ENCODE assay signal across 8 cellular contexts in genomic region chr13:99658266-99658991, GRCh38.
DNase-seq lines count a peak whose midpoint lies in the region; ATAC-seq, FAIRE-seq and TF ChIP-seq lines count a peak whose summit lies in the region.

No MANE protein-coding gene starts in this region.

- H3K27me3 ChIP-seq in tibial artery, result no peaks in the 10 kb centered on the region

- H3K9me3 ChIP-seq in tibial artery, result no peaks in the 10 kb centered on the region

- intact Hi-C loops in head of caudate nucleus (cut with DNase I) (loop anchor here (5.0 to 10.0 kb wide), 4 partner anchors 426 to 1466 kb away; partner anchors contain the start of gene PCCA), tibial artery (cut with DNase I; ENCODE audit: low total_unique reads) (loop anchor here (5.0 to 10.0 kb wide), 3 partner anchors 41 to 576 kb away; no protein-coding TSS in a partner anchor)

- DNase-seq in NCI-H2029 treated with DMSO at 0.1 percent for 48 hours (lab: John Stamatoyannopoulos, UW) (peak; percentile 6), NCI-H2029 (lab: John Stamatoyannopoulos, UW) (no peak), RCC 7860 (ENCODE audit: low spot score) (peak; percentile 33), head of caudate nucleus (peak; percentile 18 to 80 (median 60)), nucleus accumbens (lab: John Stamatoyannopoulos, UW) (peak in 50 of 56 donors; percentile 6 to 72 (median 42)), tibial artery (peak; percentile 60 to 66)
- DNase-seq in activated naive CD4-positive, alpha-beta T cell treated with anti-CD3 and anti-CD28 coated beads, Interleukin-2, amount 50 U/mL, for 16 hours, result peak; percentile 56

- H3K36me3 ChIP-seq in tibial artery, result no peaks in the 10 kb centered on the region

- ATAC-seq in HG03175 (IDR thresholded peaks at IDR 0.05; ENCODE audit: unreplicated experiment), result peak; percentile 43

- peak in 1 of 2 experiments; percentile 32 for TF ChIP-seq CTCF in tibial artery (IDR thresholded peaks at IDR 0.05)

- peak overlapping the region; percentile 47 to 62 for H3K4me3 ChIP-seq in tibial artery

- H3K4me1 ChIP-seq in tibial artery, result peaks cover 0 to 20% (median 15%) of the 10 kb centered on the region in 4 donors

- FAIRE-seq in RCC 7860 (lab: Jason Lieb, UNC), result peak; percentile 5

- H3K27ac ChIP-seq in tibial artery, result peak overlapping the region; percentile 79 to 90
